Comparison of ENCODE assay signal across 14 cellular contexts in genomic region chr4:186765673-186766546, GRCh38. TPM values are rescaled to one million over a fixed set of nuclear protein-coding genes. Genes with fewer than 3 reads are reported as not detected.
DNase-seq lines count a peak whose midpoint lies in the region; ATAC-seq and TF ChIP-seq lines count a peak whose summit lies in the region.
"Had no signal": no experiment of that assay in that cellular context is flagged by ENCODE, and none has a peak within 500 bp of the region (broad histone marks: within the 10 kb centered on the region; RNA-seq: fewer than 3 reads in every experiment).

No MANE protein-coding gene starts in this region.

- peaks cover 17 to 36% of the 10 kb centered on the region in 2 experiments for H3K4me1 ChIP-seq in HCT116 (ENCODE audit: control insufficient read depth in 1 of 2, insufficient read depth in 2 of 2, low read length in 2 of 2)
- peaks cover 30% of the 10 kb centered on the region for H3K4me1 ChIP-seq in osteoblast (ENCODE audit: insufficient read depth, low read length)
- H3K4me1 ChIP-seq: heart left ventricle had no signal

- no peaks in the 10 kb centered on the region for H3K27me3 ChIP-seq in HCT116 (ENCODE audit: insufficient read depth, low read length)
- H3K27me3 ChIP-seq in osteoblast (ENCODE audit: insufficient read depth, low read length): no peaks in the 10 kb centered on the region
- H3K27me3 ChIP-seq: BLaER1, heart left ventricle had no signal

- DNase-seq in HCT116 (ENCODE audit: low read depth, low spot score): peak; percentile 23
- no peak for DNase-seq in RWPE1 (ENCODE audit: low spot score)
- no peak for DNase-seq in osteoblast (ENCODE audit: insufficient read length, low spot score, missing footprints)
- no peak for DNase-seq in NCI-H446 (lab: John Stamatoyannopoulos, UW)
- no peak for DNase-seq in GM13976 (ENCODE audit: low spot score)
- no peak for DNase-seq in medulla oblongata (ENCODE audit: extremely low spot score)
- DNase-seq in activated CD4-positive, alpha-beta T cell treated with anti-CD3 and anti-CD28 coated beads, Interleukin-2, amount 50 U/mL, for 4 hours: no peak
- DNase-seq: heart left ventricle; NCI-H1436 treated with DMSO at 0.1 percent for 48 hours; NK-92 treated with Interleukin-12 subunit alpha and Interleukin-12 subunit beta, amount 100 ng/mL, for 24 hours; stimulated activated CD4-positive, alpha-beta T cell treated with anti-CD3 and anti-CD28 coated beads, Interleukin-2, amount 100 ng/mL, for 48 hours; stimulated activated naive CD4-positive, alpha-beta T cell treated with Interleukin-2 at 50 U/mL for 16 hours had no signal

- CTCF ChIA-PET in HCT116 (lab: Charles Lee) (no interaction called here), RWPE1 (lab: Yijun Ruan, JAX) (interaction anchor here (0.7 to 1.3 kb wide), 2 partner anchors 14 to 39 kb away, joined by 3 read pairs; no protein-coding TSS in a partner anchor)

- no peaks in the 10 kb centered on the region for H3K9me2 ChIP-seq in HCT116 (ENCODE audit: insufficient read depth)

- H3K27ac ChIP-seq in HCT116 (ENCODE audit: low read depth, low read length) (peak overlapping the region; percentile 62), RWPE1 (peak overlapping the region; percentile 96), osteoblast (ENCODE audit: low read depth, low read length) (peak overlapping the region; percentile 74)
- H3K27ac ChIP-seq: BLaER1, heart left ventricle had no signal

- no peak for TF ChIP-seq POLR2A in HCT116 (IDR thresholded peaks at IDR 0.05; ENCODE audit: borderline replicate concordance, extremely low read depth, insufficient read depth, insufficient read length)

- TF ChIP-seq RAD21 in HCT116 (IDR thresholded peaks at IDR 0.05; ENCODE audit: low read depth): no peak

- no peaks in the 10 kb centered on the region for H4K20me1 ChIP-seq in HCT116 (ENCODE audit: insufficient read depth)
- H4K20me1 ChIP-seq in osteoblast (ENCODE audit: insufficient read depth, low read length): no peaks in the 10 kb centered on the region
- H4K20me1 ChIP-seq: BLaER1 had no signal

- no TSS peak for BruUV-seq in HCT116 (replicated peaks; lab: Mats Ljungman, UMichigan)

- TF ChIP-seq CTCF in HCT116 (IDR thresholded peaks at IDR 0.05 in 2 of 3, conservative IDR thresholded peaks at IDR 0.05 in 1 of 3; ENCODE audit: borderline replicate concordance in 1 of 3, insufficient read depth in 1 of 3, low read depth in 2 of 3, low read length in 2 of 3) (no peak), RWPE1 (conservative IDR thresholded peaks at IDR 0.05; ENCODE audit: low read depth) (no peak), osteoblast (IDR thresholded peaks at IDR 0.05; ENCODE audit: extremely low read depth, low read depth, low read length) (no peak), GM13976 (IDR thresholded peaks at IDR 0.05; ENCODE audit: borderline replicate concordance, control extremely low read depth, extremely low read depth, insufficient read depth, missing control alignments) (no peak)

- peak; percentile 76 for ATAC-seq in HCT116
- ATAC-seq in esophagus mucosa: peak; percentile 50

- intact Hi-C loops in HCT116 (cut with micrococcal nuclease): loop anchor here (2.0 kb wide), 1 partner anchor 41 kb away; no protein-coding TSS in a partner anchor

- H3K4me3 ChIP-seq in HCT116 (replicated peaks in 1 of 2; ENCODE audit: low read depth in 1 of 2, low read length in 2 of 2): peak overlapping the region; percentile 1 to 38; a peak in 2 of 4 replicates
- H3K4me3 ChIP-seq in osteoblast (ENCODE audit: insufficient read depth, low read length): no peak overlapping the region
- H3K4me3 ChIP-seq: BLaER1 had no signal

- H3K4me2 ChIP-seq in HCT116 (ENCODE audit: low read length): peak overlapping the region; percentile 70
- H3K4me2 ChIP-seq in osteoblast (ENCODE audit: insufficient read depth, low read length): peak overlapping the region; percentile 71
- H3K4me2 ChIP-seq: BLaER1 had no signal

- peak overlapping the region; percentile 22 for H3K9ac ChIP-seq in HCT116 (ENCODE audit: low read length)
- H3K9ac ChIP-seq: BLaER1 had no signal

- H3K9me3 ChIP-seq in HCT116 (ENCODE audit: control insufficient read depth in 1 of 2, insufficient read depth in 1 of 2, low read depth in 1 of 2, low read length in 2 of 2): no peaks in the 10 kb centered on the region
- H3K9me3 ChIP-seq in osteoblast (ENCODE audit: low read depth, low read length): no peaks in the 10 kb centered on the region
- H3K9me3 ChIP-seq: BLaER1 had no signal

- in situ Hi-C loops in GM13976 (cut with MboI; ENCODE audit: low sequenced_read_pairs, unreplicated experiment): no loop called here

- no peaks in the 10 kb centered on the region for H3K36me3 ChIP-seq in HCT116 (ENCODE audit: control insufficient read depth in 1 of 2, insufficient read depth in 2 of 2, low read length in 2 of 2)
- no peaks in the 10 kb centered on the region for H3K36me3 ChIP-seq in osteoblast (ENCODE audit: insufficient read depth, low read length)
- H3K36me3 ChIP-seq: BLaER1, heart left ventricle had no signal

- RAD21 ChIA-PET in HCT116 (lab: Charles Lee; ENCODE audit: low non-redundant PET in 1 of 2, low total read pairs in 2 of 2, uncharacterized antibody in 2 of 2, unreplicated experiment in 2 of 2): no interaction called here

- POLR2A ChIA-PET in HCT116 (lab: Charles Lee) (interaction anchor here (1.4 kb wide), 1 partner anchor 15 kb away, joined by 8 read pairs; no protein-coding TSS in a partner anchor), RWPE1 (lab: Yijun Ruan, JAX; ENCODE audit: low non-redundant PET) (no interaction called here)

- H3K79me2 ChIP-seq in HCT116 (ENCODE audit: insufficient read depth, low read length) (no peaks in the 10 kb centered on the region), osteoblast (ENCODE audit: insufficient read depth, low read length) (no peaks in the 10 kb centered on the region)

- H2AFZ ChIP-seq in HCT116 (ENCODE audit: low read depth, low read length, poor library complexity, severe bottlenecking): peak overlapping the region; percentile 74
- H2AFZ ChIP-seq in osteoblast (ENCODE audit: low read length): peak overlapping the region; percentile 81

TF ChIP-seq in HCT116, 20 proteins besides CTCF, POLR2A, EP300 and RAD21:
- TF ChIP-seq JUND (IDR thresholded peaks at IDR 0.05) (no peak), ZNF274 (IDR thresholded peaks at IDR 0.05; ENCODE audit: low read depth, low read length) (no peak), CEBPB (IDR thresholded peaks at IDR 0.05; ENCODE audit: low read depth) (0 out of 2 replicates have a peak, but pooled peaks have one; percentile 10), ZFX (IDR thresholded peaks at IDR 0.05) (peak; percentile 35; the same call in 1 of the 2 replicates)

RNA-seq across cellular contexts. Expression of gene FAT1, which starts 42.3 kb away (rescaled TPM):
- 676 TPM for total RNA-seq in HCT116 (2021; ENCODE audit: unreplicated experiment)
- 458 and 528 TPM in 2 replicates for polyA plus RNA-seq in HCT116 (2012)
- 86.4 TPM for total RNA-seq in esophagus mucosa
- total RNA-seq in osteoblast: 474 and 522 TPM in 2 replicates
